19 cellular contexts compared by ENCODE assay signal in the genomic region with DNA sequence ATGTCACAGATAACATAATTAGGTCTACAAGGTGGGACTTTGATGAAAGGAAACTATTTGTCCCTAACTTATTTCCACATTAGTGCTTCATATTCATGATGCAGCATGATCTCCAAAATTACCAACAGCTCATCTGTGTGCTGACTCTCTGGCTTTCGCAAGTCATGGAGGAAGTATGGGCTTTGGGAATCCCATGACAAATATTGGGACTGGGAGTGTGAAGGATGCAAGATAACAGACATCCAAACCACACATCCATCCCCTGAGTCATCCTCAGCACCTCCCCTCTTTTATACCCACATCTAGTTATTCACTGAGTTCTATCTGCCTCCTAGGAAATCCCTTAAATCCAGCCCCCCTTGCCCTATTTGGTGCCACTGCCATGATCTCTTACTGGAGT.
DNase-seq lines count a peak whose midpoint lies in the region; ATAC-seq, FAIRE-seq and TF ChIP-seq lines count a peak whose summit lies in the region.
"Had no signal": no experiment of that assay in that cellular context is flagged by ENCODE, and none has a peak within 500 bp of the region (broad histone marks: within the 10 kb centered on the region; RNA-seq: fewer than 3 reads in every experiment).

No MANE protein-coding gene starts in this region.

- no peak for TF ChIP-seq POLR2A in GM12891 (IDR thresholded peaks at IDR 0.05; ENCODE audit: low read depth, low read length)

- no peak overlapping the region for H2AFZ ChIP-seq in osteoblast (ENCODE audit: low read length)
- H2AFZ ChIP-seq: parathyroid adenoma had no signal

- ATAC-seq in HG03135 (IDR thresholded peaks at IDR 0.05; ENCODE audit: unreplicated experiment): no peak
- ATAC-seq: HepG2; natural killer cell treated with Interleukin-12 subunit alpha and Interleukin-12 subunit beta and Interleukin-15 and Interleukin-18, amount 100 ng/mL, for 72 hours; sciatic nerve had no signal

- H3K4me3 ChIP-seq in epithelial cell of esophagus (ENCODE audit: low read length): no peak overlapping the region
- no peak overlapping the region for H3K4me3 ChIP-seq in osteoblast (ENCODE audit: insufficient read depth, low read length)
- no peak overlapping the region for H3K4me3 ChIP-seq in WERI-Rb-1 (ENCODE audit: low read depth, low read length)
- H3K4me3 ChIP-seq: cardiac muscle cell, MG63 had no signal

- H3K27ac ChIP-seq in osteoblast (ENCODE audit: low read depth, low read length) (no peak overlapping the region), WERI-Rb-1 (no peak overlapping the region)
- H3K27ac ChIP-seq: cardiac muscle cell, parathyroid adenoma had no signal

- DNase-seq in EL: peak; percentile 38
- peak; percentile 53 for DNase-seq in OCI-M1 (lab: John Stamatoyannopoulos, UW)
- peak; percentile 16 for DNase-seq in epithelial cell of esophagus (ENCODE audit: low read depth)
- DNase-seq in osteoblast (ENCODE audit: insufficient read length, low spot score, missing footprints): peak; percentile 51
- no peak for DNase-seq in WERI-Rb-1
- no peak for DNase-seq in GM12891 (ENCODE audit: insufficient read length, low spot score)
- DNase-seq: activated CD8-positive, alpha-beta memory T cell treated with anti-CD3 and anti-CD28 coated beads, Interleukin-2, amount 50 U/mL, for 4 hours; activated gamma-delta T cell; dermis blood vessel endothelial cell; DND-41; MG63; NCI-H146; SHP77 treated with DMSO at 0.1 percent for 48 hours had no signal

- FAIRE-seq in GM12891 (lab: Jason Lieb, UNC): no peak
- FAIRE-seq: HepG2 had no signal

- no peaks in the 10 kb centered on the region for H3K4me1 ChIP-seq in osteoblast (ENCODE audit: insufficient read depth, low read length)
- H3K4me1 ChIP-seq: parathyroid adenoma had no signal

- H3K27me3 ChIP-seq in osteoblast (ENCODE audit: insufficient read depth, low read length) (no peaks in the 10 kb centered on the region), WERI-Rb-1 (ENCODE audit: insufficient read depth, low read depth, severe bottlenecking) (no peaks in the 10 kb centered on the region)
- H3K27me3 ChIP-seq: cardiac muscle cell, MG63 had no signal

- H3K4me2 ChIP-seq in osteoblast (ENCODE audit: insufficient read depth, low read length): no peak overlapping the region

- no peaks in the 10 kb centered on the region for H4K20me1 ChIP-seq in osteoblast (ENCODE audit: insufficient read depth, low read length)

- TF ChIP-seq CTCF in epithelial cell of esophagus (IDR thresholded peaks at IDR 0.05; ENCODE audit: insufficient read depth, low read depth, low read length, missing control alignments) (no peak), osteoblast (IDR thresholded peaks at IDR 0.05; ENCODE audit: extremely low read depth, low read depth, low read length) (no peak), WERI-Rb-1 (IDR thresholded peaks at IDR 0.05; ENCODE audit: low read depth, low read length) (no peak)

- H3K9me3 ChIP-seq in osteoblast (ENCODE audit: low read depth, low read length) (no peaks in the 10 kb centered on the region), WERI-Rb-1 (ENCODE audit: severe bottlenecking) (no peaks in the 10 kb centered on the region)
- H3K9me3 ChIP-seq: MG63 had no signal

- H3K36me3 ChIP-seq in osteoblast (ENCODE audit: insufficient read depth, low read length) (no peaks in the 10 kb centered on the region), WERI-Rb-1 (no peaks in the 10 kb centered on the region)
- H3K36me3 ChIP-seq: cardiac muscle cell, MG63 had no signal

- H3K79me2 ChIP-seq in osteoblast (ENCODE audit: insufficient read depth, low read length): no peaks in the 10 kb centered on the region
- H3K79me2 ChIP-seq: parathyroid adenoma had no signal

TF ChIP-seq in GM12891, 5 proteins besides CTCF, POLR2A, EP300 and RAD21:
- TF ChIP-seq POU2F2 (IDR thresholded peaks at IDR 0.05; ENCODE audit: low read depth, low read length) (no peak), POLR2AphosphoS5 (IDR thresholded peaks at IDR 0.05; ENCODE audit: low read depth, low read length) (no peak), SPI1 (IDR thresholded peaks at IDR 0.05; ENCODE audit: low read depth, low read length) (no peak), PAX5 (IDR thresholded peaks at IDR 0.05; ENCODE audit: insufficient read depth, low read length, severe bottlenecking) (no peak), TAF1 (IDR thresholded peaks at IDR 0.05; ENCODE audit: low read depth, low read length) (no peak)

Comparison
In these comparisons a context has a peak if more than half of its experiments do, and no peak if none do; other contexts are left out.
1. DNase-seq: peak in EL (single experiment), OCI-M1 (single experiment), epithelial cell of esophagus (single experiment) and osteoblast (single experiment); none in WERI-Rb-1 (single experiment) and GM12891 (single experiment).